ENCODE assay signal across 17 cellular contexts in the genomic region with DNA sequence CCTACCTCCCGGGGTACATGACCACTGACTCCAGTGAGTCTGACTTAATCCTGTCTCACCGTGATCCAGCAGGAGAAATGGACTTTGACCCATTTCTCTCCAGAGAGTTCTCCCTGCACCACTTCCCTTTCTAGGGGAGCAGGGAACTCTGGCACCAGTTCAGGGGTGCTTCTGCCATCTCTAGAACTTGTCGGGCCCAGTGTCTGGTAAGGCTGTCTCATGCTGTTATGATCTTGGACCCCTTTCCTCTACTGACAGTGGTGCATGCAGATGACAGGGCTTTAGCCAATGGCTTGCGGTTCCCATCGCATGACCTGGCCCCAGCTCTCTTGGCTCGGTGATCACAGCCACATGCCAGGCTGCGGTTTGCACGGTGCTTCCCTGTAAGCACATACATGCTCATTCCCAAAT.
DNase-seq lines count a peak whose midpoint lies in the region; ATAC-seq and TF ChIP-seq lines count a peak whose summit lies in the region.
"Had no signal": no experiment of that assay in that cellular context is flagged by ENCODE, and none has a peak within 500 bp of the region (broad histone marks: within the 10 kb centered on the region; RNA-seq: fewer than 3 reads in every experiment).

No MANE protein-coding gene starts in this region.

- H2AFZ ChIP-seq in osteoblast (ENCODE audit: low read length), result no peak overlapping the region
- H2AFZ ChIP-seq: PC-9 had no signal

- no peak for TF ChIP-seq CTCF in osteoblast (IDR thresholded peaks at IDR 0.05; ENCODE audit: extremely low read depth, low read depth, low read length)

- DNase-seq in HK-2 (ENCODE audit: unreplicated experiment) (peak; percentile 7), amniotic epithelial cell (ENCODE audit: low read depth) (peak; percentile 30), glomerular visceral epithelial cell (ENCODE audit: extremely low spot score) (peak; percentile 80), renal cortical epithelial cell (ENCODE audit: low read depth) (peak; percentile 76), osteoblast (ENCODE audit: insufficient read length, low spot score, missing footprints) (no peak), aorta (no peak), NOMO-1 (lab: John Stamatoyannopoulos, UW; ENCODE audit: unreplicated experiment in 2 of 2) (no peak)
- DNase-seq in central memory CD4-positive, alpha-beta T cell, result no peak
- DNase-seq: brain microvascular endothelial cell; effector CD8-positive, alpha-beta T cell; mesendoderm; PC-9; spleen; stimulated activated naive CD8-positive, alpha-beta T cell treated with anti-CD3 and anti-CD28 coated beads, Interleukin-15, Interleukin-2, amounts not matched to agents 100 U/mL and 50 U/mL, for 24 hours; uterus had no signal

- no peaks in the 10 kb centered on the region for H4K20me1 ChIP-seq in osteoblast (ENCODE audit: insufficient read depth, low read length)

- WGBS in aorta, 2 donors, result 69 to 78% methylated on average over 8 of the region's 8 CpGs

- H3K27me3 ChIP-seq in osteoblast (ENCODE audit: insufficient read depth, low read length), result no peaks in the 10 kb centered on the region
- no peaks in the 10 kb centered on the region for H3K27me3 ChIP-seq in aorta (ENCODE audit: control insufficient read depth in 1 of 2, insufficient read depth in 2 of 2, low read length in 1 of 2)
- H3K27me3 ChIP-seq: BLaER1 treated with 17β-estradiol and CSF1 and Interleukin-3, amounts not matched to agents 10 nM and 100 nM; brain microvascular endothelial cell; spleen; uterus had no signal

- no peak overlapping the region for H3K4me3 ChIP-seq in osteoblast (ENCODE audit: insufficient read depth, low read length)
- no peak overlapping the region for H3K4me3 ChIP-seq in aorta (ENCODE audit: low read length in 2 of 2)
- H3K4me3 ChIP-seq: BLaER1 treated with 17β-estradiol and CSF1 and Interleukin-3, amounts not matched to agents 10 nM and 100 nM; PC-9; spleen; uterus had no signal

- H3K36me3 ChIP-seq in osteoblast (ENCODE audit: insufficient read depth, low read length), result no peaks in the 10 kb centered on the region
- no peaks in the 10 kb centered on the region for H3K36me3 ChIP-seq in aorta (ENCODE audit: control insufficient read depth in 1 of 2, insufficient read depth in 2 of 2, low read length in 1 of 2)
- H3K36me3 ChIP-seq: brain microvascular endothelial cell, uterus had no signal

- H3K9me3 ChIP-seq in osteoblast (ENCODE audit: low read depth, low read length) (no peaks in the 10 kb centered on the region), aorta (ENCODE audit: control insufficient read depth, low read length) (no peaks in the 10 kb centered on the region)
- H3K9me3 ChIP-seq: spleen, uterus had no signal

- H3K4me2 ChIP-seq in osteoblast (ENCODE audit: insufficient read depth, low read length), result no peak overlapping the region
- H3K4me2 ChIP-seq: BLaER1 treated with 17β-estradiol and CSF1 and Interleukin-3, amounts not matched to agents 10 nM and 100 nM; PC-9 had no signal

- intact Hi-C loops in aorta (cut with DNase I), result no loop called here

- H3K79me2 ChIP-seq in osteoblast (ENCODE audit: insufficient read depth, low read length), result no peaks in the 10 kb centered on the region

- no peak overlapping the region for H3K27ac ChIP-seq in osteoblast (ENCODE audit: low read depth, low read length)
- H3K27ac ChIP-seq in aorta (ENCODE audit: low read depth in 1 of 2, low read length in 2 of 2), result no peak overlapping the region
- H3K27ac ChIP-seq: BLaER1 treated with 17β-estradiol and CSF1 and Interleukin-3, amounts not matched to agents 10 nM and 100 nM; brain microvascular endothelial cell; HL-60; PC-9; spleen; uterus had no signal

- H3K4me1 ChIP-seq in osteoblast (ENCODE audit: insufficient read depth, low read length) (peaks cover 15% of the 10 kb centered on the region), aorta (ENCODE audit: control insufficient read depth in 1 of 2, insufficient read depth in 2 of 2, low read length in 2 of 2) (no peaks in the 10 kb centered on the region)
- H3K4me1 ChIP-seq: spleen, uterus had no signal

- ATAC-seq in aorta (ENCODE audit: low FRiP score), result no peak
- ATAC-seq: stimulated activated naive CD8-positive, alpha-beta T cell treated with anti-CD3 and anti-CD28 coated beads, Interleukin-15, Interleukin-2, amounts not matched to agents 100 U/mL and 50 U/mL, for 24 hours had no signal

Comparison
In these comparisons a context has a peak if more than half of its experiments do, and no peak if none do; other contexts are left out.
1. DNase-seq: peak in HK-2 (single experiment), amniotic epithelial cell (single experiment), glomerular visceral epithelial cell (single experiment) and renal cortical epithelial cell (single experiment); none in osteoblast (single experiment), aorta (0 of 2), central memory CD4-positive, alpha-beta T cell (single experiment) and NOMO-1 (0 of 2).